8 cellular contexts compared by ENCODE assay signal in genomic region chr11:124761301-124762021, GRCh38. TPM values are rescaled to one million over a fixed set of nuclear protein-coding genes. Genes with fewer than 3 reads are reported as not detected.
DNase-seq lines count a peak whose midpoint lies in the region; ATAC-seq and TF ChIP-seq lines count a peak whose summit lies in the region.

No MANE protein-coding gene starts in this region.

- H3K4me1 Mint-ChIP-seq in CD4-positive, CD25-positive, alpha-beta regulatory T cell = peaks cover 0 to 41% (median 10%) of the 10 kb centered on the region in 4 donors

- peaks cover 61% of the 10 kb centered on the region for H3K27me3 Mint-ChIP-seq in CD4-positive, CD25-positive, alpha-beta regulatory T cell

- H3K4me1 ChIP-seq in CD4-positive, CD25-positive, alpha-beta regulatory T cell (ENCODE audit: control insufficient read depth, insufficient read depth, low read length, poor library complexity, severe bottlenecking) = peaks cover 48% of the 10 kb centered on the region
- peaks cover 3 to 49% of the 10 kb centered on the region in 2 donors for H3K4me1 ChIP-seq in muscle layer of duodenum (ENCODE audit: control insufficient read depth in 1 of 2, insufficient read depth in 2 of 2, low read length in 2 of 2)

- peaks cover 3% of the 10 kb centered on the region for H3K36me3 Mint-ChIP-seq in CD4-positive, CD25-positive, alpha-beta regulatory T cell

- H3K4me3 ChIP-seq in CD4-positive, CD25-positive, alpha-beta regulatory T cell (ENCODE audit: low read depth, low read length) = no peak overlapping the region
- H3K4me3 ChIP-seq in muscle layer of duodenum (ENCODE audit: low read depth in 1 of 2, low read length in 2 of 2) = peak overlapping the region; percentile 42 to 49

- ATAC-seq in CD4-positive, CD25-positive, alpha-beta regulatory T cell (ENCODE audit: low read depth in 2 of 2) = no peak
- peak; percentile 0 for ATAC-seq in HG02852 (IDR thresholded peaks at IDR 0.05; ENCODE audit: unreplicated experiment)
- no peak for ATAC-seq in HG02973 (IDR thresholded peaks at IDR 0.05; ENCODE audit: unreplicated experiment)
- ATAC-seq in omental fat pad (ENCODE audit: low FRiP score) = no peak

- H3K36me3 ChIP-seq in CD4-positive, CD25-positive, alpha-beta regulatory T cell (ENCODE audit: control insufficient read depth, insufficient read depth, low read length) = no peaks in the 10 kb centered on the region
- peaks cover 4 to 5% of the 10 kb centered on the region in 2 donors for H3K36me3 ChIP-seq in muscle layer of duodenum (ENCODE audit: control insufficient read depth in 1 of 2, insufficient read depth in 2 of 2, low read length in 2 of 2)

- H3K27ac ChIP-seq in CD4-positive, CD25-positive, alpha-beta regulatory T cell (ENCODE audit: insufficient read depth, low read length, poor library complexity, severe bottlenecking) = no peak overlapping the region
- H3K27ac ChIP-seq in caudate nucleus (ENCODE audit: low read depth, low read length) = peak overlapping the region; percentile 74
- H3K27ac ChIP-seq in muscle layer of duodenum (ENCODE audit: low read length) = peak overlapping the region; percentile 27

- H3K27ac Mint-ChIP-seq in CD4-positive, CD25-positive, alpha-beta regulatory T cell = no peak overlapping the region

- peaks cover 0 to 2% (median 0%) of the 10 kb centered on the region in 7 donors for H3K9me3 Mint-ChIP-seq in CD4-positive, CD25-positive, alpha-beta regulatory T cell

- no peak for DNase-seq in CD4-positive, CD25-positive, alpha-beta regulatory T cell
- DNase-seq in caudate nucleus (lab: John Stamatoyannopoulos, UW) (no peak), omental fat pad (ENCODE audit: low spot score) (no peak), COR-L47 (lab: John Stamatoyannopoulos, UW) (no peak)
- no peak for DNase-seq in activated effector memory CD4-positive, alpha-beta T cell treated with Interleukin-2 at 50 U/mL for 16 hours

- H3K27me3 ChIP-seq in CD4-positive, CD25-positive, alpha-beta regulatory T cell (ENCODE audit: control insufficient read depth, insufficient read depth, low read length) = peaks cover 12% of the 10 kb centered on the region
- H3K27me3 ChIP-seq in muscle layer of duodenum (ENCODE audit: low read depth, low read length) = peaks cover 47% of the 10 kb centered on the region

- no peaks in the 10 kb centered on the region for H3K9me3 ChIP-seq in CD4-positive, CD25-positive, alpha-beta regulatory T cell (ENCODE audit: control insufficient read depth in 2 of 2, low read length in 2 of 2)
- H3K9me3 ChIP-seq in muscle layer of duodenum (ENCODE audit: control insufficient read depth in 1 of 2, low read length in 2 of 2) = no peaks in the 10 kb centered on the region

- TF ChIP-seq CTCF in omental fat pad (IDR thresholded peaks at IDR 0.05) = no peak

- H3K4me3 Mint-ChIP-seq in CD4-positive, CD25-positive, alpha-beta regulatory T cell = peak overlapping the region; percentile 68 to 88 (median 72)

RNA-seq across cellular contexts. Expression of gene ESAM, which starts 0.6 kb away (rescaled TPM):
- total RNA-seq in CD4-positive, CD25-positive, alpha-beta regulatory T cell = 3.0 TPM
- 1 to 10 TPM in 2 of 4 donors, under 1 TPM in 1, not detected in 1; 0.55 to 3.1 (median 2.3) TPM for polyA plus RNA-seq in CD4-positive, CD25-positive, alpha-beta regulatory T cell
- total RNA-seq in omental fat pad = 100 to 1,000 TPM in 1 of 4 donors, 10 to 100 TPM in 3; 23.0 to 116 (median 62.6) TPM

RNA-seq across cellular contexts. Expression of gene VSIG2, which starts 9.4 kb away (rescaled TPM):
- total RNA-seq in CD4-positive, CD25-positive, alpha-beta regulatory T cell = 0.44 TPM
- polyA plus RNA-seq in CD4-positive, CD25-positive, alpha-beta regulatory T cell = 1 to 10 TPM in 2 of 4 donors, under 1 TPM in 2; 0.71 to 3.9 (median 0.95) TPM
- 10 to 100 TPM in 1 of 4 donors, 1 to 10 TPM in 3; 1.4 to 14.1 (median 3.9) TPM for total RNA-seq in omental fat pad

RNA-seq across cellular contexts. Expression of gene NRGN, which starts 21.7 kb away (rescaled TPM):
- 58.8 TPM for total RNA-seq in CD4-positive, CD25-positive, alpha-beta regulatory T cell
- polyA plus RNA-seq in CD4-positive, CD25-positive, alpha-beta regulatory T cell = under 1 TPM; 0.16 to 0.23 (median 0.22) TPM
- total RNA-seq in omental fat pad = 1 to 10 TPM; 1.0 to 3.2 (median 2.0) TPM

RNA-seq across cellular contexts. Expression of gene MSANTD2, which starts 38.7 kb away (rescaled TPM):
- 10.0 TPM for total RNA-seq in CD4-positive, CD25-positive, alpha-beta regulatory T cell
- 1 to 10 TPM; 1.9 to 5.4 (median 4.2) TPM for polyA plus RNA-seq in CD4-positive, CD25-positive, alpha-beta regulatory T cell
- 10 to 100 TPM; 12.9 to 27.1 (median 16.2) TPM for total RNA-seq in omental fat pad

Comparison
In these comparisons a context has a peak if more than half of its experiments do, and no peak if none do; other contexts are left out.
1. RNA of gene NRGN, which starts 21.7 kb away (total RNA-seq): 58.8 TPM in CD4-positive, CD25-positive, alpha-beta regulatory T cell (single experiment); 1.0 to 3.2 TPM in omental fat pad; every median in the first group is over 10 times any median in the second.